ENCODE assay signal across 10 cellular contexts in the genomic region with DNA sequence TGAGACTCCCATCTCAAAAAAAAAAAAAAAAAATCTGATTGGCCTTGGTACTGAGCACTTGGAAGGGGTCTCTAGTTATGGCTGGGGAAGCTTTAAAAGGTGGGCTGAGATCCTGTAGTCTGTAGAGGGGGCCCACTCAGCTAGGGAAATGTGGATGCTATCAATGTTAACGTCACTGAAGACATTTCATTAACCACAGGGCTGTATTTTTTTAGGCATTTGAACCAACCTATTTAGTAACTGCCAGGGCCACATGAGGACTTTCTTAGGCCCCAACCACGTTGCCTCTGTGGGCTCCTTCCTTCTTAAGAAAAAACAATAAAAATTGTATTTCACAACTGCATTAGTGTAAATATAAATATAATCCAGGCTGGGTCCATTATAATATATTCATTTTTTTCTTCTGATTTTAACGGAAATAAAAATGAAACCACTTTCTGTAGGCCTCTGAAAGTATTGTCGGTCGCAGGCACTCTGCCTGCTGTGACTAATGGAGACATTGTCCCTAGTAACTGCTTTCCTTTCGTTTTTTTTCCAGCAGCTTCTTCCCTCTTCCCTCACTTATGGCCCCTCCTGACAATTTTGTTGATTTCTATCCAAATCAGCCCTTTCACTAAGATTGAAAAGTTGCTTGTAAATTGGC.
DNase-seq lines count a peak whose midpoint lies in the region; ATAC-seq and TF ChIP-seq lines count a peak whose summit lies in the region.
"Had no signal": no experiment of that assay in that cellular context is flagged by ENCODE, and none has a peak within 500 bp of the region (broad histone marks: within the 10 kb centered on the region; RNA-seq: fewer than 3 reads in every experiment).

No MANE protein-coding gene starts in this region.

- H3K9me3 Mint-ChIP-seq in CD4-positive, CD25-positive, alpha-beta regulatory T cell = no peaks in the 10 kb centered on the region
- no peaks in the 10 kb centered on the region for H3K9me3 Mint-ChIP-seq in activated B cell treated with CpG ODN at 0.5 μM for 24 hours

- no peaks in the 10 kb centered on the region for H3K27me3 Mint-ChIP-seq in CD4-positive, CD25-positive, alpha-beta regulatory T cell
- no peaks in the 10 kb centered on the region for H3K27me3 Mint-ChIP-seq in activated B cell treated with CpG ODN at 0.5 μM for 24 hours

- H3K4me3 ChIP-seq in CD4-positive, CD25-positive, alpha-beta regulatory T cell (ENCODE audit: low read depth, low read length) = peak overlapping the region; percentile 47
- peak overlapping the region in 1 of 2 experiments; percentile 25 for H3K4me3 ChIP-seq in mesenchymal stem cell (ENCODE audit: insufficient read depth in 1 of 2, low read depth in 1 of 2, low read length in 2 of 2)
- H3K4me3 ChIP-seq: coronary artery had no signal

- no peak overlapping the region for H2BK5ac ChIP-seq in mesenchymal stem cell (ENCODE audit: low read depth, low read length, poor library complexity, severe bottlenecking)

- H3K14ac ChIP-seq in mesenchymal stem cell (ENCODE audit: low read length in 2 of 2) = no peak overlapping the region

- WGBS in mesenchymal stem cell = 79% methylated on average over 5 of the region's 6 CpGs

- no peak for TF ChIP-seq CTCF in activated B cell treated with CpG ODN at 0.5 μM for 24 hours (IDR thresholded peaks at IDR 0.05)

- DNase-seq in CD4-positive, CD25-positive, alpha-beta regulatory T cell = peak in 1 of 3 donors; percentile 52
- DNase-seq in HCEC 1CT = peak; percentile 27
- no peak for DNase-seq in activated B cell treated with CpG ODN at 0.5 μM for 24 hours
- DNase-seq in mesenchymal stem cell = no peak
- DNase-seq in dermis blood vessel endothelial cell = no peak
- DNase-seq in COR-L47 (lab: John Stamatoyannopoulos, UW) = no peak
- DNase-seq in NCI-H526 treated with DMSO at 0.1 percent for 48 hours (lab: John Stamatoyannopoulos, UW) = no peak
- DNase-seq: NCI-H2227 treated with DMSO at 0.1 percent for 48 hours had no signal

- H3K23ac ChIP-seq in mesenchymal stem cell (ENCODE audit: low read length in 2 of 2) = no peak overlapping the region

- H3K4me3 Mint-ChIP-seq in CD4-positive, CD25-positive, alpha-beta regulatory T cell = peak overlapping the region in 3 of 4 donors; percentile 26 to 68 (median 32)
- H3K4me3 Mint-ChIP-seq in activated B cell treated with CpG ODN at 0.5 μM for 24 hours = no peak overlapping the region

- no peaks in the 10 kb centered on the region for H3K36me3 Mint-ChIP-seq in CD4-positive, CD25-positive, alpha-beta regulatory T cell
- H3K36me3 Mint-ChIP-seq in activated B cell treated with CpG ODN at 0.5 μM for 24 hours (ENCODE audit: low read depth) = peaks cover 2% of the 10 kb centered on the region

- CTCF ChIA-PET in activated B cell treated with CpG ODN at 0.5 μM for 24 hours (lab: Charles Lee) = interaction anchor here (1.2 kb wide), 1 partner anchor 128 kb away, joined by 4 read pairs; no protein-coding TSS in a partner anchor

- peaks cover 3 to 11% (median 6%) of the 10 kb centered on the region in 4 donors for H3K4me1 Mint-ChIP-seq in CD4-positive, CD25-positive, alpha-beta regulatory T cell
- H3K4me1 Mint-ChIP-seq in activated B cell treated with CpG ODN at 0.5 μM for 24 hours = peaks cover 9% of the 10 kb centered on the region

- peak overlapping the region; percentile 31 for H3K9ac ChIP-seq in mesenchymal stem cell (ENCODE audit: low read length)

- H3K36me3 ChIP-seq in CD4-positive, CD25-positive, alpha-beta regulatory T cell (ENCODE audit: control insufficient read depth, insufficient read depth, low read length) = no peaks in the 10 kb centered on the region
- no peaks in the 10 kb centered on the region for H3K36me3 ChIP-seq in mesenchymal stem cell (ENCODE audit: control insufficient read depth in 1 of 2, insufficient read depth in 2 of 2, low read depth in 1 of 2, low read length in 2 of 2)

- no peak overlapping the region for H3K18ac ChIP-seq in mesenchymal stem cell (ENCODE audit: low read depth in 1 of 2, low read length in 2 of 2)

- H2BK15ac ChIP-seq in mesenchymal stem cell (ENCODE audit: low read depth, poor library complexity, severe bottlenecking) = no peak overlapping the region

- no peak overlapping the region for H2BK12ac ChIP-seq in mesenchymal stem cell (ENCODE audit: low read length in 2 of 2)

- H3K9me3 ChIP-seq in CD4-positive, CD25-positive, alpha-beta regulatory T cell (ENCODE audit: control insufficient read depth in 2 of 2, low read length in 2 of 2) = no peaks in the 10 kb centered on the region
- peaks cover 6% of the 10 kb centered on the region for H3K9me3 ChIP-seq in mesenchymal stem cell (ENCODE audit: control insufficient read depth, low read length)

- H4K91ac ChIP-seq in mesenchymal stem cell (ENCODE audit: low read length) = no peak overlapping the region

- peak overlapping the region in 2 of 3 donors; percentile 65 to 80 for H3K27ac Mint-ChIP-seq in CD4-positive, CD25-positive, alpha-beta regulatory T cell
- H3K27ac Mint-ChIP-seq in activated B cell treated with CpG ODN at 0.5 μM for 24 hours = peak overlapping the region; percentile 42

- no peak overlapping the region for H2AK5ac ChIP-seq in mesenchymal stem cell (ENCODE audit: low read length, severe bottlenecking)

- H3K27ac ChIP-seq in CD4-positive, CD25-positive, alpha-beta regulatory T cell (ENCODE audit: insufficient read depth, low read length, poor library complexity, severe bottlenecking) = no peak overlapping the region
- H3K27ac ChIP-seq in mesenchymal stem cell (ENCODE audit: low read length, poor library complexity, severe bottlenecking) = no peak overlapping the region

- no peak overlapping the region for H3K4me2 ChIP-seq in mesenchymal stem cell (ENCODE audit: low read length, poor library complexity, severe bottlenecking)

- H2BK120ac ChIP-seq in mesenchymal stem cell (ENCODE audit: low read depth, low read length) = no peak overlapping the region

- ATAC-seq in CD4-positive, CD25-positive, alpha-beta regulatory T cell (ENCODE audit: low read depth in 2 of 2) = no peak
- ATAC-seq in activated B cell treated with CpG ODN at 0.5 μM for 24 hours (ENCODE audit: low read depth) (no peak), GM19463 (IDR thresholded peaks at IDR 0.05; ENCODE audit: unreplicated experiment) (no peak)

- intact Hi-C loops in activated B cell treated with CpG ODN at 0.5 μM for 24 hours (cut with micrococcal nuclease) = loop anchor here (5.0 kb wide), 1 partner anchor 47 kb away; no protein-coding TSS in a partner anchor

- POLR2A ChIA-PET in activated B cell treated with CpG ODN at 0.5 μM for 24 hours (lab: Charles Lee) = interaction anchor here (0.6 kb wide), 1 partner anchor 58 kb away, joined by 3 read pairs; no protein-coding TSS in a partner anchor

- no peaks in the 10 kb centered on the region for H3K27me3 ChIP-seq in CD4-positive, CD25-positive, alpha-beta regulatory T cell (ENCODE audit: control insufficient read depth, insufficient read depth, low read length)
- H3K27me3 ChIP-seq in mesenchymal stem cell (ENCODE audit: control insufficient read depth in 1 of 2, insufficient read depth in 1 of 2, low read length in 2 of 2) = peaks cover 0 to 39% of the 10 kb centered on the region in 2 experiments

- no peaks in the 10 kb centered on the region for H3K4me1 ChIP-seq in CD4-positive, CD25-positive, alpha-beta regulatory T cell (ENCODE audit: control insufficient read depth, insufficient read depth, low read length, poor library complexity, severe bottlenecking)
- no peaks in the 10 kb centered on the region for H3K4me1 ChIP-seq in mesenchymal stem cell (ENCODE audit: control insufficient read depth, insufficient read depth, low read depth, low read length)

- no peaks in the 10 kb centered on the region for H3K79me1 ChIP-seq in mesenchymal stem cell (replicated peaks; ENCODE audit: low read length, poor library complexity, severe bottlenecking)

- no peak overlapping the region for H2AFZ ChIP-seq in mesenchymal stem cell (ENCODE audit: low read depth, low read length)

- H3K4ac ChIP-seq in mesenchymal stem cell (ENCODE audit: low read depth in 1 of 2, low read length in 2 of 2) = no peak overlapping the region

- H4K8ac ChIP-seq in mesenchymal stem cell (ENCODE audit: low read length) = no peak overlapping the region
